Comparison of ENCODE assay signal across 8 cellular contexts in the genomic region with DNA sequence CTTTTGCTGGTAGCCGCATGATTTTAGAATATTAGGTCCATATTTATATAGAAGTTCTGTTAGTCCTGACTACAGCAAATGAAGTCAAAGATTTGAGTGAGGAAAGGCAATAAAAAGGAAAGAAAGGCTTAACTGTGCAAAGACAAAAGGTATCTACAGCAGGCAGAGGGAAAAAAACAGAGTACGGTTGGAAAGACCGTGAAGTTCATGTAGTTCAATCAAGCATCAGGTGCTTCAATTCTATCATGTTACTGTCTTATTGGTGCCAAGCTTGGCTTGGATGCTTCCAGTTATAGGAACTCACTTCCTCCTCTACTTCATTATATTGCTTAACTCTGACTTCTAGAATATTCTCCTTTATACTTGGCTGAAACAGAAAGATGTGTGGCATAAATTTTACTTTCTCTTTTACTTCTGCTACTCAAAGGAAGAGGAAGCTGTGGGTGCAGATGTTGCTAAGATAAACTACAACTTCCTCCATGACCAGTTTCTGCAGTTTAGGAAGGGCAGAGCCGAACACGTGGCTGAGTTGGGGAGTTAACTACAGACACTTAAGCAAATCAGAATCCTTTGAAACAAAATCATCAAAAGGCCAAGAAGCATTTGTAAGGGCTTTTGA. TPM values are rescaled to one million over a fixed set of nuclear protein-coding genes. Genes with fewer than 3 reads are reported as not detected.
DNase-seq lines count a peak whose midpoint lies in the region; ATAC-seq and TF ChIP-seq lines count a peak whose summit lies in the region.

No MANE protein-coding gene starts in this region.

- H3K27me3 Mint-ChIP-seq in effector memory CD8-positive, alpha-beta T cell: no peaks in the 10 kb centered on the region

- H3K9me3 Mint-ChIP-seq in effector memory CD8-positive, alpha-beta T cell: no peaks in the 10 kb centered on the region

- peak; percentile 28 for DNase-seq in AG10803 (ENCODE audit: low read depth)
- DNase-seq in activated CD4-positive, alpha-beta T cell treated with anti-CD3 and anti-CD28 coated beads for 24 hours (ENCODE audit: low read depth in 2 of 2): peak; percentile 38 to 43
- peak; percentile 61 to 65 (median 63) for DNase-seq in effector memory CD8-positive, alpha-beta T cell
- peak; percentile 34 for DNase-seq in stimulated activated CD4-positive, alpha-beta T cell treated with anti-CD3 and anti-CD28 coated beads, Interleukin-12 subunit alpha, Interleukin-12 subunit beta, amount 100 ng/mL, for 4 hours
- DNase-seq in NCI-H2081 (lab: John Stamatoyannopoulos, UW): no peak
- no peak for DNase-seq in occipital lobe (lab: John Stamatoyannopoulos, UW)

- H3K27ac Mint-ChIP-seq in effector memory CD8-positive, alpha-beta T cell: peak overlapping the region; percentile 80 to 89

- peaks cover 29 to 47% of the 10 kb centered on the region in 2 donors for H3K4me1 Mint-ChIP-seq in effector memory CD8-positive, alpha-beta T cell (ENCODE audit: low read depth in 2 of 2)

- H3K4me3 ChIP-seq in AG10803 (ENCODE audit: low read length): no peak overlapping the region

- TF ChIP-seq CTCF in AG10803 (conservative IDR thresholded peaks at IDR 0.05; ENCODE audit: low read length): no peak

- ATAC-seq in GM19452 (IDR thresholded peaks at IDR 0.05; ENCODE audit: unreplicated experiment) (peak; percentile 98), HG03469 (IDR thresholded peaks at IDR 0.05; ENCODE audit: unreplicated experiment) (peak; percentile 98)
- peak; percentile 97 for ATAC-seq in effector memory CD8-positive, alpha-beta T cell (replicated peaks)

- H3K4me3 Mint-ChIP-seq in effector memory CD8-positive, alpha-beta T cell: peak overlapping the region; percentile 51 to 72

- peaks cover 6% of the 10 kb centered on the region for H3K36me3 Mint-ChIP-seq in effector memory CD8-positive, alpha-beta T cell (ENCODE audit: insufficient read depth)

RNA-seq across cellular contexts. Expression of gene PLCXD2, which starts 6.7 kb away (rescaled TPM):
- total RNA-seq in occipital lobe: 48.0 TPM

Comparison
In these comparisons a context has a peak if more than half of its experiments do, and no peak if none do; other contexts are left out.
1. DNase-seq: peak in AG10803 (single experiment), activated CD4-positive, alpha-beta T cell treated with anti-CD3 and anti-CD28 coated beads for 24 hours (2 of 2), effector memory CD8-positive, alpha-beta T cell (3 of 3) and stimulated activated CD4-positive, alpha-beta T cell treated with anti-CD3 and anti-CD28 coated beads, Interleukin-12 subunit alpha, Interleukin-12 subunit beta, amount 100 ng/mL, for 4 hours (single experiment); none in NCI-H2081 (0 of 2) and occipital lobe (single experiment).
2. Peak in every context shown above with its lines, with median percentiles within 50 percentile points of each other: ATAC-seq.